ENCODE assay signal across 9 cellular contexts in the genomic region with DNA sequence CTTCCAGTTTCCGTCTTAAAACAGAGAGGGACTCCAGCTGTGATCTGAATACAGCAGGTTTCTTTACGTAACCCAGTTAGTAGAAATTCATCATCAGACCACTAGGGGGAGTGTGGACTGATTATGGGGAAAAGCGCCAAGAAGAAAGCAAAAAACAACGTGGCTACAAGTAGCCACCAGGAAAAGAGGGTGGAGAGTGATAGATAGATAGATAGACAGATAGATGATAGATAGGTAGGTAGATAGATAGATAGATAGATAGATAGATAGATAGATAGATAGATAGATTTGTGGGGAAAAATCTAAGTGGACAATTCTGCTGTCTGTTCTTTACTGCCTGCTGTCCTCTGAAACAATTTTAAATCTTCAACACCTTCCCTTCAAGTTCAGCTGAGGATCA. TPM values are rescaled to one million over a fixed set of nuclear protein-coding genes. Genes with fewer than 3 reads are reported as not detected.
DNase-seq lines count a peak whose midpoint lies in the region; ATAC-seq and TF ChIP-seq lines count a peak whose summit lies in the region.
"Had no signal": no experiment of that assay in that cellular context is flagged by ENCODE, and none has a peak within 500 bp of the region (broad histone marks: within the 10 kb centered on the region; RNA-seq: fewer than 3 reads in every experiment).

No MANE protein-coding gene starts in this region.

- H3K27me3 ChIP-seq in CD4-positive, alpha-beta T cell (ENCODE audit: control insufficient read depth, insufficient read depth, low read length): peaks cover 12% of the 10 kb centered on the region
- H3K27me3 ChIP-seq in OCI-LY3 (ENCODE audit: low read depth, low read length): peaks cover 46% of the 10 kb centered on the region
- no peaks in the 10 kb centered on the region for H3K27me3 ChIP-seq in mammary epithelial cell (ENCODE audit: insufficient read depth, low read length)
- no peaks in the 10 kb centered on the region for H3K27me3 ChIP-seq in kidney epithelial cell (ENCODE audit: control insufficient read depth, insufficient read depth, low read length)
- H3K27me3 ChIP-seq in suprapubic skin: no peaks in the 10 kb centered on the region

- no peaks in the 10 kb centered on the region for H3K36me3 Mint-ChIP-seq in CD4-positive, alpha-beta T cell (ENCODE audit: low read depth)

- POLR2A ChIA-PET in CD4-positive, alpha-beta T cell (lab: Charles Lee): interaction anchor here (1.0 kb wide), 1 partner anchor 82 kb away, joined by 8 read pairs; no protein-coding TSS in a partner anchor

- no peak for TF ChIP-seq POLR2A in suprapubic skin (IDR thresholded peaks at IDR 0.05)

- H3K9ac ChIP-seq in OCI-LY3 (ENCODE audit: low read length) (no peak overlapping the region), mammary epithelial cell (ENCODE audit: insufficient read depth, low read length) (no peak overlapping the region)

- peak in 1 of 10 experiments; percentile 7 for DNase-seq in CD4-positive, alpha-beta T cell
- DNase-seq in KBM-7 (peak; percentile 80), mammary epithelial cell (peak; percentile 75), kidney epithelial cell (ENCODE audit: low read depth) (no peak), suprapubic skin (ENCODE audit: low spot score in 2 of 2) (no peak), ureter (ENCODE audit: low spot score) (no peak)

- no peaks in the 10 kb centered on the region for H4K20me1 ChIP-seq in OCI-LY3 (ENCODE audit: insufficient read depth, low read length)
- no peaks in the 10 kb centered on the region for H4K20me1 ChIP-seq in mammary epithelial cell (ENCODE audit: insufficient read depth, low read length)

- H3K9me3 ChIP-seq in CD4-positive, alpha-beta T cell (ENCODE audit: control insufficient read depth, low read length): no peaks in the 10 kb centered on the region
- no peaks in the 10 kb centered on the region for H3K9me3 ChIP-seq in OCI-LY3 (ENCODE audit: insufficient read depth, low read length)
- H3K9me3 ChIP-seq in mammary epithelial cell (replicated peaks; ENCODE audit: insufficient read depth, low read length): no peaks in the 10 kb centered on the region
- H3K9me3 ChIP-seq in suprapubic skin: no peaks in the 10 kb centered on the region

- 3% methylated on average over 4 of the region's 4 CpGs for WGBS in mammary epithelial cell (ENCODE audit: low coverage, missing lambda C conversion rate)
- WGBS in suprapubic skin: 1% methylated on average over 4 of the region's 4 CpGs

- no peaks in the 10 kb centered on the region for H3K4me1 Mint-ChIP-seq in CD4-positive, alpha-beta T cell (ENCODE audit: low read depth)

- H3K36me3 ChIP-seq in OCI-LY3 (replicated peaks; ENCODE audit: low read depth, low read length) (no peaks in the 10 kb centered on the region), mammary epithelial cell (ENCODE audit: insufficient read depth, low read length) (no peaks in the 10 kb centered on the region), kidney epithelial cell (ENCODE audit: control insufficient read depth, insufficient read depth, low read length) (no peaks in the 10 kb centered on the region), suprapubic skin (no peaks in the 10 kb centered on the region)

- no peak overlapping the region for H3K27ac ChIP-seq in CD4-positive, alpha-beta T cell (ENCODE audit: low read depth, low read length)
- H3K27ac ChIP-seq in OCI-LY3 (ENCODE audit: low read length) (no peak overlapping the region), mammary epithelial cell (ENCODE audit: insufficient read depth, low read depth, low read length) (no peak overlapping the region), suprapubic skin (no peak overlapping the region)

- no peak overlapping the region for H3K4me3 Mint-ChIP-seq in CD4-positive, alpha-beta T cell

- no peaks in the 10 kb centered on the region; the same call in 1 of the 2 replicates for H3K4me1 ChIP-seq in OCI-LY3 (ENCODE audit: low read length)
- peaks cover 52% of the 10 kb centered on the region for H3K4me1 ChIP-seq in mammary epithelial cell (ENCODE audit: insufficient read depth, low read length)
- H3K4me1 ChIP-seq in suprapubic skin: peaks cover 13% of the 10 kb centered on the region

- no peaks in the 10 kb centered on the region for H3K9me3 Mint-ChIP-seq in CD4-positive, alpha-beta T cell

- H2AFZ ChIP-seq in OCI-LY3 (ENCODE audit: low read depth, low read length): no peak overlapping the region
- H2AFZ ChIP-seq in mammary epithelial cell (ENCODE audit: low read depth, low read length): peak overlapping the region; percentile 45

- H3K79me2 ChIP-seq in OCI-LY3 (ENCODE audit: low read length) (no peaks in the 10 kb centered on the region), mammary epithelial cell (ENCODE audit: insufficient read depth, low read length) (no peaks in the 10 kb centered on the region)

- BruUV-seq in mammary epithelial cell (replicated peaks; lab: Mats Ljungman, UMichigan): no TSS peak

- H3K4me3 ChIP-seq in OCI-LY3 (ENCODE audit: low read length) (no peak overlapping the region), mammary epithelial cell (replicated peaks in 1 of 3; ENCODE audit: insufficient read depth in 1 of 3, low read depth in 2 of 3, low read length in 3 of 3) (no peak overlapping the region), kidney epithelial cell (ENCODE audit: low read depth, low read length) (no peak overlapping the region), suprapubic skin (no peak overlapping the region)

- H3K27ac Mint-ChIP-seq in CD4-positive, alpha-beta T cell: no peak overlapping the region

- intact Hi-C loops in CD4-positive, alpha-beta T cell (cut with DNase I, micrococcal nuclease): loop anchor here (1.0 to 10.0 kb wide), 3 partner anchors 82 to 440 kb away; no protein-coding TSS in a partner anchor
- intact Hi-C loops in mammary epithelial cell (cut with micrococcal nuclease): loop anchor here (1.0 to 5.0 kb wide), 2 partner anchors 33 to 147 kb away; no protein-coding TSS in a partner anchor

- in situ Hi-C loops in KBM-7 (cut with MboI; ENCODE audit: low pct_unique_long_range_greater_than_20kb, low sequenced_read_pairs): no loop called here
- in situ Hi-C loops in mammary epithelial cell (cut with MboI; ENCODE audit: low sequenced_read_pairs in 2 of 2): loop anchor here in 1 of 2 donors (5.0 kb wide), 2 partner anchors 82 to 98 kb away; no protein-coding TSS in a partner anchor

- no peak for TF ChIP-seq EP300 in suprapubic skin (IDR thresholded peaks at IDR 0.05)

- CTCF ChIA-PET in CD4-positive, alpha-beta T cell (lab: Charles Lee): interaction anchor here (0.8 to 1.4 kb wide), 3 partner anchors 15 to 82 kb away, joined by 3 to 10 read pairs (median 3); no protein-coding TSS in a partner anchor
- CTCF ChIA-PET in mammary epithelial cell (lab: Charles Lee; ENCODE audit: low non-redundant PET): interaction anchor here (0.5 to 0.8 kb wide), 3 partner anchors 33 to 82 kb away, joined by 3 to 6 read pairs (median 3); no protein-coding TSS in a partner anchor

- peaks cover 28% of the 10 kb centered on the region for H3K27me3 Mint-ChIP-seq in CD4-positive, alpha-beta T cell

- dilution Hi-C loops in mammary epithelial cell (cut with HindIII; ENCODE audit: low sequenced_read_pairs): loop anchor here (10.0 kb wide), 1 partner anchor 80 kb away; no protein-coding TSS in a partner anchor

- H3K4me2 ChIP-seq in OCI-LY3 (ENCODE audit: low read length) (peak overlapping the region; percentile 36), mammary epithelial cell (ENCODE audit: insufficient read depth, low read depth, low read length) (no peak overlapping the region)

- ATAC-seq in CD4-positive, alpha-beta T cell (ENCODE audit: poor library complexity): peak; percentile 63
- ATAC-seq in GM18861 (IDR thresholded peaks at IDR 0.05; ENCODE audit: unreplicated experiment): peak; percentile 54

- peak; percentile 95 for TF ChIP-seq CTCF in CD4-positive, alpha-beta T cell (IDR thresholded peaks at IDR 0.05)
- TF ChIP-seq CTCF in OCI-LY3 (IDR thresholded peaks at IDR 0.05; ENCODE audit: low read depth, low read length) (peak; percentile 68), mammary epithelial cell (conservative IDR thresholded peaks at IDR 0.05 in 1 of 2, IDR thresholded peaks at IDR 0.05 in 1 of 2; ENCODE audit: extremely low read depth in 1 of 2, insufficient read depth in 1 of 2, low read depth in 1 of 2, low read length in 2 of 2) (peak; percentile 73 to 78), kidney epithelial cell (IDR thresholded peaks at IDR 0.05; ENCODE audit: insufficient read depth, low read length, poor library complexity, severe bottlenecking) (peak; percentile 69), suprapubic skin (IDR thresholded peaks at IDR 0.05) (peak; percentile 56 to 74)

RNA-seq across cellular contexts. Expression of a gene that starts 12.7 kb away (rescaled TPM):
- not detected for total RNA-seq in CD4-positive, alpha-beta T cell
- total RNA-seq in mammary epithelial cell (1 to 10 TPM; 1.0 to 1.7 TPM), kidney epithelial cell (not detected in 2 replicates), suprapubic skin (10 to 100 TPM in 2 of 4 donors, 1 to 10 TPM in 2; 5.9 to 57.5 (median 8.2) TPM), ureter (11.1 TPM)
- polyA plus RNA-seq in mammary epithelial cell: 4.7 TPM
- polyA minus RNA-seq in mammary epithelial cell: 0.83 TPM
- total RNA-seq: T-helper 1 cell treated with Interleukin-12 subunit alpha and Interleukin-12 subunit beta and Interleukin-4 antibody, amounts not matched to agents 30 ng/mL and 1 ng/mL, for 36 hours had no signal

RNA-seq across cellular contexts. Expression of a gene that starts 34.2 kb away (rescaled TPM):
- not detected for total RNA-seq in CD4-positive, alpha-beta T cell
- total RNA-seq in mammary epithelial cell: not detected
- not detected for polyA plus RNA-seq in mammary epithelial cell
- not detected for polyA minus RNA-seq in mammary epithelial cell
- 0.27 TPM in 1 of 2 replicates, not detected in the other for total RNA-seq in kidney epithelial cell
- total RNA-seq in suprapubic skin: 1 to 10 TPM in 1 of 4 donors, not detected in 3; 1.1 TPM
- total RNA-seq in ureter: 1.6 TPM
- total RNA-seq: T-helper 1 cell treated with Interleukin-12 subunit alpha and Interleukin-12 subunit beta and Interleukin-4 antibody, amounts not matched to agents 30 ng/mL and 1 ng/mL, for 36 hours had no signal

RNA-seq across cellular contexts. Expression of a gene that starts 55.8 kb away (rescaled TPM):
- total RNA-seq in CD4-positive, alpha-beta T cell: 10 to 100 TPM; 60.6 to 65.5 TPM
- 100 to 1,000 TPM in 1 of 2 donors, 10 to 100 TPM in 1; 78.9 to 137 TPM for total RNA-seq in mammary epithelial cell
- 286 TPM for polyA plus RNA-seq in mammary epithelial cell
- polyA minus RNA-seq in mammary epithelial cell: 117 TPM
- 80.0 and 87.8 TPM in 2 replicates for total RNA-seq in kidney epithelial cell
- total RNA-seq in suprapubic skin: 10 to 100 TPM; 10.7 to 22.6 (median 17.5) TPM
- total RNA-seq in ureter: 66.6 TPM

Comparison
In these comparisons a context has a peak if more than half of its experiments do, and no peak if none do; other contexts are left out.
1. DNase-seq: peak in KBM-7 (single experiment) and mammary epithelial cell (single experiment); none in kidney epithelial cell (single experiment), suprapubic skin (0 of 2) and ureter (single experiment).
2. Peak in every context shown above with its lines, with median percentiles within 50 percentile points of each other: CTCF ChIP-seq.